ENCODE assay signal across 2 cellular contexts in the genomic region with DNA sequence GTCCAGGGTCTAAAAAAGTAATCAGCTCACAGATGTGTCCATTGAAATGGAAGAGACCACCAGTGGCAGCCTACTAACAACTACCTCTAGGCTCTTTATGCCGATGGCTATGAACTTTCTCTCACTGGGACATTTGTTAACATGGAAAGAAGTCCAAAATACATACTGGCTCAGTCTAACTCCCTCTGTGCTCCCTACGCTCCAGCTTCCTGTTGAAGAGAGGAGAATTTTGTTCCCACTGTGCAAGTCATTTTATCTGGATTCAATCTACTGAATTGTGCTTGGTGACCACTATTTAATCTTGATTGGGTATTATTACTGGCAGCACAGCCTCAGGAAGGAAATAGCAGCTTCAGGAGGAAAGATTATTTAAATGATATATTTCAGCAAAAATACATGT.
TF ChIP-seq lines count a peak whose summit lies in the region.

No MANE protein-coding gene starts in this region.

TF ChIP-seq in GM23338, 12 proteins besides CTCF, POLR2A, EP300 and RAD21 (continued from another document):
- TF ChIP-seq, protein P1, sequence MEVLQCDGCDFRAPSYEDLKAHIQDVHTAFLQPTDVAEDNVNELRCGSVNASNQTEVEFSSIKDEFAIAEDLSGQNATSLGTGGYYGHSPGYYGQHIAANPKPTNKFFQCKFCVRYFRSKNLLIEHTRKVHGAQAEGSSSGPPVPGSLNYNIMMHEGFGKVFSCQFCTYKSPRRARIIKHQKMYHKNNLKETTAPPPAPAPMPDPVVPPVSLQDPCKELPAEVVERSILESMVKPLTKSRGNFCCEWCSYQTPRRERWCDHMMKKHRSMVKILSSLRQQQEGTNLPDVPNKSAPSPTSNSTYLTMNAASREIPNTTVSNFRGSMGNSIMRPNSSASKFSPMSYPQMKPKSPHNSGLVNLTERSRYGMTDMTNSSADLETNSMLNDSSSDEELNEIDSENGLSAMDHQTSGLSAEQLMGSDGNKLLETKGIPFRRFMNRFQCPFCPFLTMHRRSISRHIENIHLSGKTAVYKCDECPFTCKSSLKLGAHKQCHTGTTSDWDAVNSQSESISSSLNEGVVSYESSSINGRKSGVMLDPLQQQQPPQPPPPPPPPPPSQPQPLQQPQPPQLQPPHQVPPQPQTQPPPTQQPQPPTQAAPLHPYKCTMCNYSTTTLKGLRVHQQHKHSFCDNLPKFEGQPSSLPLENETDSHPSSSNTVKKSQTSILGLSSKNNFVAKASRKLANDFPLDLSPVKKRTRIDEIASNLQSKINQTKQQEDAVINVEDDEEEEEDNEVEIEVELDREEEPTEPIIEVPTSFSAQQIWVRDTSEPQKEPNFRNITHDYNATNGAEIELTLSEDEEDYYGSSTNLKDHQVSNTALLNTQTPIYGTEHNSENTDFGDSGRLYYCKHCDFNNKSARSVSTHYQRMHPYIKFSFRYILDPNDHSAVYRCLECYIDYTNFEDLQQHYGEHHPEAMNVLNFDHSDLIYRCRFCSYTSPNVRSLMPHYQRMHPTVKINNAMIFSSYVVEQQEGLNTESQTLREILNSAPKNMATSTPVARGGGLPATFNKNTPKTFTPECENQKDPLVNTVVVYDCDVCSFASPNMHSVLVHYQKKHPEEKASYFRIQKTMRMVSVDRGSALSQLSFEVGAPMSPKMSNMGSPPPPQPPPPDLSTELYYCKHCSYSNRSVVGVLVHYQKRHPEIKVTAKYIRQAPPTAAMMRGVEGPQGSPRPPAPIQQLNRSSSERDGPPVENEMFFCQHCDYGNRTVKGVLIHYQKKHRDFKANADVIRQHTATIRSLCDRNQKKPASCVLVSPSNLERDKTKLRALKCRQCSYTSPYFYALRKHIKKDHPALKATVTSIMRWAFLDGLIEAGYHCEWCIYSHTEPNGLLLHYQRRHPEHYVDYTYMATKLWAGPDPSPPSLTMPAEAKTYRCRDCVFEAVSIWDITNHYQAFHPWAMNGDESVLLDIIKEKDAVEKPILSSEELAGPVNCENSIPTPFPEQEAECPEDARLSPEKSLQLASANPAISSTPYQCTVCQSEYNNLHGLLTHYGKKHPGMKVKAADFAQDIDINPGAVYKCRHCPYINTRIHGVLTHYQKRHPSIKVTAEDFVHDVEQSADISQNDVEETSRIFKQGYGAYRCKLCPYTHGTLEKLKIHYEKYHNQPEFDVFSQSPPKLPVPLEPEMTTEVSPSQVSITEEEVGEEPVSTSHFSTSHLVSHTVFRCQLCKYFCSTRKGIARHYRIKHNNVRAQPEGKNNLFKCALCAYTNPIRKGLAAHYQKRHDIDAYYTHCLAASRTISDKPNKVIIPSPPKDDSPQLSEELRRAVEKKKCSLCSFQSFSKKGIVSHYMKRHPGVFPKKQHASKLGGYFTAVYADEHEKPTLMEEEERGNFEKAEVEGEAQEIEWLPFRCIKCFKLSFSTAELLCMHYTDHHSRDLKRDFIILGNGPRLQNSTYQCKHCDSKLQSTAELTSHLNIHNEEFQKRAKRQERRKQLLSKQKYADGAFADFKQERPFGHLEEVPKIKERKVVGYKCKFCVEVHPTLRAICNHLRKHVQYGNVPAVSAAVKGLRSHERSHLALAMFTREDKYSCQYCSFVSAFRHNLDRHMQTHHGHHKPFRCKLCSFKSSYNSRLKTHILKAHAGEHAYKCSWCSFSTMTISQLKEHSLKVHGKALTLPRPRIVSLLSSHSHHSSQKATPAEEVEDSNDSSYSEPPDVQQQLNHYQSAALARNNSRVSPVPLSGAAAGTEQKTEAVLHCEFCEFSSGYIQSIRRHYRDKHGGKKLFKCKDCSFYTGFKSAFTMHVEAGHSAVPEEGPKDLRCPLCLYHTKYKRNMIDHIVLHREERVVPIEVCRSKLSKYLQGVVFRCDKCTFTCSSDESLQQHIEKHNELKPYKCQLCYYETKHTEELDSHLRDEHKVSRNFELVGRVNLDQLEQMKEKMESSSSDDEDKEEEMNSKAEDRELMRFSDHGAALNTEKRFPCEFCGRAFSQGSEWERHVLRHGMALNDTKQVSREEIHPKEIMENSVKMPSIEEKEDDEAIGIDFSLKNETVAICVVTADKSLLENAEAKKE (CRISPR knock-in tag; IDR thresholded peaks at IDR 0.05): no peak
- TF ChIP-seq ZNF114 (CRISPR knock-in tag; IDR thresholded peaks at IDR 0.05): no peak
- no peak for TF ChIP-seq JUNB (IDR thresholded peaks at IDR 0.05; ENCODE audit: unreplicated experiment)
- TF ChIP-seq ZNF331 (CRISPR knock-in tag; IDR thresholded peaks at IDR 0.05; ENCODE audit: low read depth): no peak
- no peak for TF ChIP-seq NANOG (IDR thresholded peaks at IDR 0.05; ENCODE audit: borderline replicate concordance)
- TF ChIP-seq ETS1 (IDR thresholded peaks at IDR 0.05): no peak
- TF ChIP-seq STAT1 (IDR thresholded peaks at IDR 0.05; ENCODE audit: unreplicated experiment): no peak
- no peak for TF ChIP-seq POLR2AphosphoS5 (IDR thresholded peaks at IDR 0.05; ENCODE audit: low read depth)
- TF ChIP-seq, protein P2, sequence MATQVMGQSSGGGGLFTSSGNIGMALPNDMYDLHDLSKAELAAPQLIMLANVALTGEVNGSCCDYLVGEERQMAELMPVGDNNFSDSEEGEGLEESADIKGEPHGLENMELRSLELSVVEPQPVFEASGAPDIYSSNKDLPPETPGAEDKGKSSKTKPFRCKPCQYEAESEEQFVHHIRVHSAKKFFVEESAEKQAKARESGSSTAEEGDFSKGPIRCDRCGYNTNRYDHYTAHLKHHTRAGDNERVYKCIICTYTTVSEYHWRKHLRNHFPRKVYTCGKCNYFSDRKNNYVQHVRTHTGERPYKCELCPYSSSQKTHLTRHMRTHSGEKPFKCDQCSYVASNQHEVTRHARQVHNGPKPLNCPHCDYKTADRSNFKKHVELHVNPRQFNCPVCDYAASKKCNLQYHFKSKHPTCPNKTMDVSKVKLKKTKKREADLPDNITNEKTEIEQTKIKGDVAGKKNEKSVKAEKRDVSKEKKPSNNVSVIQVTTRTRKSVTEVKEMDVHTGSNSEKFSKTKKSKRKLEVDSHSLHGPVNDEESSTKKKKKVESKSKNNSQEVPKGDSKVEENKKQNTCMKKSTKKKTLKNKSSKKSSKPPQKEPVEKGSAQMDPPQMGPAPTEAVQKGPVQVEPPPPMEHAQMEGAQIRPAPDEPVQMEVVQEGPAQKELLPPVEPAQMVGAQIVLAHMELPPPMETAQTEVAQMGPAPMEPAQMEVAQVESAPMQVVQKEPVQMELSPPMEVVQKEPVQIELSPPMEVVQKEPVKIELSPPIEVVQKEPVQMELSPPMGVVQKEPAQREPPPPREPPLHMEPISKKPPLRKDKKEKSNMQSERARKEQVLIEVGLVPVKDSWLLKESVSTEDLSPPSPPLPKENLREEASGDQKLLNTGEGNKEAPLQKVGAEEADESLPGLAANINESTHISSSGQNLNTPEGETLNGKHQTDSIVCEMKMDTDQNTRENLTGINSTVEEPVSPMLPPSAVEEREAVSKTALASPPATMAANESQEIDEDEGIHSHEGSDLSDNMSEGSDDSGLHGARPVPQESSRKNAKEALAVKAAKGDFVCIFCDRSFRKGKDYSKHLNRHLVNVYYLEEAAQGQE (IDR thresholded peaks at IDR 0.05; ENCODE audit: unreplicated experiment): no peak

TF ChIP-seq in SK-N-SH, 30 proteins besides CTCF, POLR2A, EP300 and RAD21 (continued from another document):
- TF ChIP-seq USF1 (IDR thresholded peaks at IDR 0.05; ENCODE audit: borderline replicate concordance, low read depth): no peak
